8 cellular contexts compared by ENCODE assay signal in genomic region chr4:147157860-147158701, GRCh38.
DNase-seq lines count a peak whose midpoint lies in the region; ATAC-seq and TF ChIP-seq lines count a peak whose summit lies in the region.

No MANE protein-coding gene starts in this region.

- intact Hi-C loops in MCF 10A (cut with micrococcal nuclease) = no loop called here

- no peaks in the 10 kb centered on the region for H3K9me3 Mint-ChIP-seq in MCF 10A (ENCODE audit: unreplicated experiment)
- no peaks in the 10 kb centered on the region for H3K9me3 Mint-ChIP-seq in stimulated activated effector memory CD8-positive, alpha-beta T cell treated with anti-CD3 and anti-CD28 coated beads, Interleukin-12 subunit alpha, Interleukin-12 subunit beta, amount 100 ng/mL, for 72 hours

- CTCF ChIA-PET in HEK293T (lab: Yijun Ruan, JAX) = interaction anchor here (0.5 to 1.6 kb wide), 5 partner anchors 49 to 432 kb away, joined by 3 to 5 read pairs (median 3); no protein-coding TSS in a partner anchor
- CTCF ChIA-PET in MCF 10A (lab: Yijun Ruan, JAX) = interaction anchor here (0.6 to 1.6 kb wide), 4 partner anchors 12 to 466 kb away, joined by 3 to 5 read pairs (median 4); no protein-coding TSS in a partner anchor

- TF ChIP-seq CTCF in MCF 10A (IDR thresholded peaks at IDR 0.05; ENCODE audit: unreplicated experiment) = no peak

- H3K4me1 Mint-ChIP-seq in MCF 10A (ENCODE audit: insufficient read depth, unreplicated experiment) = no peaks in the 10 kb centered on the region
- no peaks in the 10 kb centered on the region for H3K4me1 Mint-ChIP-seq in stimulated activated effector memory CD8-positive, alpha-beta T cell treated with anti-CD3 and anti-CD28 coated beads, Interleukin-12 subunit alpha, Interleukin-12 subunit beta, amount 100 ng/mL, for 72 hours

- no peaks in the 10 kb centered on the region for H3K27me3 Mint-ChIP-seq in MCF 10A (ENCODE audit: insufficient read depth, unreplicated experiment)

- no peaks in the 10 kb centered on the region for H3K36me3 Mint-ChIP-seq in MCF 10A (ENCODE audit: insufficient read depth, unreplicated experiment)
- no peaks in the 10 kb centered on the region for H3K36me3 Mint-ChIP-seq in stimulated activated effector memory CD8-positive, alpha-beta T cell treated with anti-CD3 and anti-CD28 coated beads, Interleukin-12 subunit alpha, Interleukin-12 subunit beta, amount 100 ng/mL, for 72 hours

- peak; percentile 28 for DNase-seq in HEK293T (ENCODE audit: extremely low spot score)
- DNase-seq in MCF 10A (ENCODE audit: unreplicated experiment) = no peak
- peak; percentile 24 for DNase-seq in iris pigment epithelial cell (ENCODE audit: low read depth)
- DNase-seq in stimulated activated effector memory CD8-positive, alpha-beta T cell treated with anti-CD3 and anti-CD28 coated beads, Interleukin-12 subunit alpha, Interleukin-12 subunit beta, amount 100 ng/mL, for 72 hours (ENCODE audit: low spot score in 2 of 2) = no peak
- DNase-seq in NOMO-1 treated with dmso at 0.1 percent for 144 hours (lab: John Stamatoyannopoulos, UW; ENCODE audit: unreplicated experiment) = no peak
- DNase-seq in COLO829 (ENCODE audit: low spot score) = no peak
- no peak for DNase-seq in NCI-H1436 (lab: John Stamatoyannopoulos, UW)

- H3K4me3 Mint-ChIP-seq in MCF 10A (ENCODE audit: unreplicated experiment) = no peak overlapping the region
- H3K4me3 Mint-ChIP-seq in stimulated activated effector memory CD8-positive, alpha-beta T cell treated with anti-CD3 and anti-CD28 coated beads, Interleukin-12 subunit alpha, Interleukin-12 subunit beta, amount 100 ng/mL, for 72 hours = no peak overlapping the region

- peak overlapping the region; percentile 14 for H3K27ac Mint-ChIP-seq in MCF 10A (ENCODE audit: low read depth, unreplicated experiment)
- no peak overlapping the region for H3K27ac Mint-ChIP-seq in stimulated activated effector memory CD8-positive, alpha-beta T cell treated with anti-CD3 and anti-CD28 coated beads, Interleukin-12 subunit alpha, Interleukin-12 subunit beta, amount 100 ng/mL, for 72 hours

- ATAC-seq in stimulated activated effector memory CD8-positive, alpha-beta T cell treated with anti-CD3 and anti-CD28 coated beads, Interleukin-12 subunit alpha, Interleukin-12 subunit beta, amount 100 ng/mL, for 72 hours = peak; percentile 45
- no peak for ATAC-seq in GM19452 (IDR thresholded peaks at IDR 0.05; ENCODE audit: unreplicated experiment)

- no TSS peak for BruUV-seq in MCF 10A (replicated peaks; lab: Mats Ljungman, UMichigan)

- POLR2A ChIA-PET in HEK293T (lab: Yijun Ruan, JAX) (no interaction called here), MCF 10A (lab: Yijun Ruan, JAX) (no interaction called here)

TF ChIP-seq in HEK293T, 16 proteins besides CTCF, POLR2A, EP300 and RAD21:
- TF ChIP-seq ZNF384 (IDR thresholded peaks at IDR 0.05) (no peak), PKNOX1 (IDR thresholded peaks at IDR 0.05) (peak; percentile 86)

Comparison
In these comparisons a context has a peak if more than half of its experiments do, and no peak if none do; other contexts are left out.
1. DNase-seq: peak in HEK293T (single experiment) and iris pigment epithelial cell (single experiment); none in MCF 10A (single experiment), stimulated activated effector memory CD8-positive, alpha-beta T cell treated with anti-CD3 and anti-CD28 coated beads, Interleukin-12 subunit alpha, Interleukin-12 subunit beta, amount 100 ng/mL, for 72 hours (0 of 2), NOMO-1 treated with dmso at 0.1 percent for 144 hours (single experiment), COLO829 (single experiment) and NCI-H1436 (single experiment).